8 cellular contexts compared by ENCODE assay signal in the genomic region with DNA sequence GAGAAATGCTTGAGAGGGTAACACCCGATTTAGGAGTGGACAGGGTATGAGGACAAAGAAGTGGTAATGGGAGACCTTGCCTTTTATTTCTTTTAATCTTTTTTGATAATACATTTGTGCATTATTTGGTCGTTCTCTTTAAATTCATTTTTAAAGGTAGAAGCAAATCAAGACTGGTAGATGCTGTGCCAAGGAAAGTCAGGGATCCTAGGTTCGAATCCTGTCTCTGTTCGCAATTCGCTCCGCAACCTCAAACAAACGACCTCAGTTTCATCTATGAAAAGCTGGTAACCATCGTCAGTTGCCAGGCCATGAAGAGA. TPM values are rescaled to one million over a fixed set of nuclear protein-coding genes. Genes with fewer than 3 reads are reported as not detected.
A peak's percentile ranks its signal among the peaks of the same experiment; 100 is the strongest.
DNase-seq lines count a peak whose midpoint lies in the region; ATAC-seq and TF ChIP-seq lines count a peak whose summit lies in the region.

No MANE protein-coding gene starts in this region.

- no peak for TF ChIP-seq CTCF in foreskin keratinocyte (conservative IDR thresholded peaks at IDR 0.05)

- H3K9me3 ChIP-seq in iPS-18a (ENCODE audit: control insufficient read depth, low read depth, low read length): no peaks in the 10 kb centered on the region

- H3K4me1 Mint-ChIP-seq in T-helper 2 cell treated with Interferon-gamma antibody and Interleukin-4, amounts not matched to agents 5 μg/mL and 100 μg/mL, for 36 hours (ENCODE audit: low read depth): peaks cover 10% of the 10 kb centered on the region
- H3K4me1 Mint-ChIP-seq in activated CD4-positive, alpha-beta memory T cell treated with anti-CD3 and anti-CD28 coated beads for 36 hours (ENCODE audit: low read depth): peaks cover 33% of the 10 kb centered on the region
- peaks cover 18 to 21% of the 10 kb centered on the region in 2 donors for H3K4me1 Mint-ChIP-seq in stimulated activated naive B cell treated with anti-CD40 and anti-IgM and Interleukin-4, amounts not matched to agents 10 μg/mL and 1 μg/mL and 100 μg/mL, for 72 hours

- no peak for DNase-seq in T-helper 2 cell treated with Interferon-gamma antibody and Interleukin-4, amounts not matched to agents 5 μg/mL and 100 μg/mL, for 36 hours (ENCODE audit: low spot score)
- DNase-seq in T-helper 2 cell: no peak
- DNase-seq in activated CD4-positive, alpha-beta memory T cell treated with anti-CD3 and anti-CD28 coated beads for 36 hours: no peak
- DNase-seq in stimulated activated naive B cell treated with anti-CD40 and anti-IgM and Interleukin-4, amounts not matched to agents 10 μg/mL and 1 μg/mL and 100 μg/mL, for 72 hours: no peak
- DNase-seq in 8988T: no peak
- DNase-seq in foreskin keratinocyte: no peak
- no peak for DNase-seq in left colon

- peak overlapping the region; percentile 97 for H3K4me3 Mint-ChIP-seq in T-helper 2 cell treated with Interferon-gamma antibody and Interleukin-4, amounts not matched to agents 5 μg/mL and 100 μg/mL, for 36 hours
- peak overlapping the region; percentile 100 for H3K4me3 Mint-ChIP-seq in activated CD4-positive, alpha-beta memory T cell treated with anti-CD3 and anti-CD28 coated beads for 36 hours
- H3K4me3 Mint-ChIP-seq in stimulated activated naive B cell treated with anti-CD40 and anti-IgM and Interleukin-4, amounts not matched to agents 10 μg/mL and 1 μg/mL and 100 μg/mL, for 72 hours: peak overlapping the region; percentile 85 to 99

- H3K36me3 Mint-ChIP-seq in T-helper 2 cell treated with Interferon-gamma antibody and Interleukin-4, amounts not matched to agents 5 μg/mL and 100 μg/mL, for 36 hours (ENCODE audit: low read depth): peaks cover 37% of the 10 kb centered on the region
- peaks cover 39% of the 10 kb centered on the region for H3K36me3 Mint-ChIP-seq in activated CD4-positive, alpha-beta memory T cell treated with anti-CD3 and anti-CD28 coated beads for 36 hours
- H3K36me3 Mint-ChIP-seq in stimulated activated naive B cell treated with anti-CD40 and anti-IgM and Interleukin-4, amounts not matched to agents 10 μg/mL and 1 μg/mL and 100 μg/mL, for 72 hours: peaks cover 18 to 33% of the 10 kb centered on the region in 2 donors

- H3K4me3 ChIP-seq in iPS-18a (ENCODE audit: low read length): peak overlapping the region; percentile 83

- H3K27ac Mint-ChIP-seq in T-helper 2 cell treated with Interferon-gamma antibody and Interleukin-4, amounts not matched to agents 5 μg/mL and 100 μg/mL, for 36 hours: peak overlapping the region; percentile 99
- peak overlapping the region; percentile 94 for H3K27ac Mint-ChIP-seq in activated CD4-positive, alpha-beta memory T cell treated with anti-CD3 and anti-CD28 coated beads for 36 hours
- no peak overlapping the region for H3K27ac Mint-ChIP-seq in stimulated activated naive B cell treated with anti-CD40 and anti-IgM and Interleukin-4, amounts not matched to agents 10 μg/mL and 1 μg/mL and 100 μg/mL, for 72 hours

- H3K27me3 ChIP-seq in iPS-18a (ENCODE audit: control insufficient read depth, insufficient read depth, low read length): peaks cover 23% of the 10 kb centered on the region
- H3K27me3 ChIP-seq in foreskin keratinocyte: peaks cover 15% of the 10 kb centered on the region

- H3K9ac ChIP-seq in iPS-18a (ENCODE audit: low read length): peak overlapping the region; percentile 69

- peaks cover 33% of the 10 kb centered on the region for H3K36me3 ChIP-seq in iPS-18a (ENCODE audit: control insufficient read depth, low read depth, low read length)

- CTCF ChIA-PET in activated CD4-positive, alpha-beta memory T cell treated with anti-CD3 and anti-CD28 coated beads for 36 hours (lab: Charles Lee): interaction anchor here (1.3 to 2.0 kb wide), 3 partner anchors 16 to 273 kb away, joined by 4 to 6 read pairs (median 4); no protein-coding TSS in a partner anchor

- H3K27ac ChIP-seq in iPS-18a (ENCODE audit: low read length): no peak overlapping the region
- H3K27ac ChIP-seq in foreskin keratinocyte: no peak overlapping the region

- no peaks in the 10 kb centered on the region for H3K9me3 Mint-ChIP-seq in T-helper 2 cell treated with Interferon-gamma antibody and Interleukin-4, amounts not matched to agents 5 μg/mL and 100 μg/mL, for 36 hours
- H3K9me3 Mint-ChIP-seq in activated CD4-positive, alpha-beta memory T cell treated with anti-CD3 and anti-CD28 coated beads for 36 hours: no peaks in the 10 kb centered on the region
- no peaks in the 10 kb centered on the region for H3K9me3 Mint-ChIP-seq in stimulated activated naive B cell treated with anti-CD40 and anti-IgM and Interleukin-4, amounts not matched to agents 10 μg/mL and 1 μg/mL and 100 μg/mL, for 72 hours

- intact Hi-C loops in activated CD4-positive, alpha-beta memory T cell treated with anti-CD3 and anti-CD28 coated beads for 36 hours (cut with micrococcal nuclease): loop anchor here (1.0 to 10.0 kb wide), 3 partner anchors 9 to 77 kb away; partner anchors contain the start of genes B4GALT7, DDX41 and FAM193B
- intact Hi-C loops in left colon (cut with DNase I, micrococcal nuclease): no loop called here

- peaks cover 18% of the 10 kb centered on the region for H3K27me3 Mint-ChIP-seq in T-helper 2 cell treated with Interferon-gamma antibody and Interleukin-4, amounts not matched to agents 5 μg/mL and 100 μg/mL, for 36 hours (ENCODE audit: low read depth)
- peaks cover 5% of the 10 kb centered on the region for H3K27me3 Mint-ChIP-seq in activated CD4-positive, alpha-beta memory T cell treated with anti-CD3 and anti-CD28 coated beads for 36 hours
- peaks cover 4 to 9% of the 10 kb centered on the region in 2 donors for H3K27me3 Mint-ChIP-seq in stimulated activated naive B cell treated with anti-CD40 and anti-IgM and Interleukin-4, amounts not matched to agents 10 μg/mL and 1 μg/mL and 100 μg/mL, for 72 hours

- POLR2A ChIA-PET in activated CD4-positive, alpha-beta memory T cell treated with anti-CD3 and anti-CD28 coated beads for 36 hours (lab: Charles Lee): interaction anchor here (1.6 to 2.0 kb wide), 2 partner anchors 74 to 613 kb away, joined by 4 to 6 read pairs; partner anchors contain the start of genes DDX41 and HNRNPAB

- H3K4me1 ChIP-seq in iPS-18a (ENCODE audit: control insufficient read depth, low read depth, low read length) (no peaks in the 10 kb centered on the region), foreskin keratinocyte (no peaks in the 10 kb centered on the region)

- ATAC-seq in stimulated activated naive B cell treated with anti-CD40 and anti-IgM and Interleukin-4, amounts not matched to agents 10 μg/mL and 1 μg/mL and 100 μg/mL, for 72 hours (replicated peaks): no peak
- ATAC-seq in foreskin keratinocyte: no peak
- ATAC-seq in left colon: no peak

RNA-seq across cellular contexts. Expression of gene TMED9, which starts 0.4 kb away (rescaled TPM):
- total RNA-seq in activated CD4-positive, alpha-beta memory T cell treated with anti-CD3 and anti-CD28 coated beads for 36 hours: 100 to 1,000 TPM; 135 to 144 TPM
- total RNA-seq in foreskin keratinocyte (138 and 155 TPM in 2 replicates), left colon (100 to 1,000 TPM; 160 to 204 TPM)
- 262 and 316 TPM in 2 replicates for polyA plus RNA-seq in foreskin keratinocyte

RNA-seq across cellular contexts. Expression of gene B4GALT7, which starts 8.3 kb away (rescaled TPM):
- 10 to 100 TPM; 15.4 to 16.2 TPM for total RNA-seq in activated CD4-positive, alpha-beta memory T cell treated with anti-CD3 and anti-CD28 coated beads for 36 hours
- total RNA-seq in foreskin keratinocyte (25.8 and 26.9 TPM in 2 replicates), left colon (10 to 100 TPM; 17.5 to 21.9 TPM)
- polyA plus RNA-seq in foreskin keratinocyte: 30.7 and 32.0 TPM in 2 replicates

RNA-seq across cellular contexts. Expression of gene FAM193B, which starts 37.3 kb away (rescaled TPM):
- 10 to 100 TPM; 70.7 to 75.4 TPM for total RNA-seq in activated CD4-positive, alpha-beta memory T cell treated with anti-CD3 and anti-CD28 coated beads for 36 hours
- total RNA-seq in foreskin keratinocyte: 38.3 and 42.1 TPM in 2 replicates
- polyA plus RNA-seq in foreskin keratinocyte: 29.7 and 31.9 TPM in 2 replicates
- 10 to 100 TPM; 52.1 to 56.1 TPM for total RNA-seq in left colon
